ENCODE assay signal across 9 cellular contexts in the genomic region with DNA sequence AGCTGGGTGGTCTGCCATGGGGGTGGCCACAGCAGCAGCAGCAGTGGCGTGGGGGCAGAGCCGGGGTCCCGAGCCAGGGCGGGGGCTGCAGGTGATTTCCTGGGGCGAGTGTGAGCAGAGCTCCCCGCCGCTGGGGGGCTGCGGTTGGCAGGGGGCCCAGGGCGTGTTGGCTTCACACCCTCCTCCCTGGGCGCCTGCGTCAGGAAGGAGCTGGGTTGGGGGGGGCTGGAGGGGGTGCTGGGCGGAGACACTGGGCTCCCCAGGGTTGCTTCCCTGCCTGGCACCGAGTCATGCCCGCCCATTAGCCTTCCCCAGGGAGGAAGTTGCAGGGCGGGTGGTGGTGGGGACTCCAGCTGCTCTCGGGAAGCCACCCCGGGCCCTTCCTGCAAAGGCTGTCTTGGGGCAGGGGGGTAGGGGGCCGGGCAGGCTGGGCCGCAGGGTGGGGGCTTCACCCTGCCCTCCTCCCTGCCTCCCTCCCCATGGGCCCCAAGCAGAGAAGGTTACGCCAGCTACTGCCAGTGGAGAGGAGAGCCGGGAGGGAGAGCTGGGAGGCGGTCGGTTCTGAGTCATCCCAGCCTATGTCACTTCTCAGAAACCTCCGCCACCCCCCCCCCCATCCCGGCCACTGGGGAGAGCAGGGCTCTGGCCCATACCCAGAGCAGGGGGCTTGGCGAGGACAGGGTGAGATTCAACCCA. TPM values are rescaled to one million over a fixed set of nuclear protein-coding genes. Genes with fewer than 3 reads are reported as not detected.
DNase-seq lines count a peak whose midpoint lies in the region; ATAC-seq and TF ChIP-seq lines count a peak whose summit lies in the region.
"Had no signal": no experiment of that assay in that cellular context is flagged by ENCODE, and none has a peak within 500 bp of the region (broad histone marks: within the 10 kb centered on the region; RNA-seq: fewer than 3 reads in every experiment).

No MANE protein-coding gene starts in this region.

- no peak for TF ChIP-seq CTCF in SU-DHL-6 (IDR thresholded peaks at IDR 0.05; ENCODE audit: insufficient read depth, low read length, poor library complexity, severe bottlenecking)
- peak; percentile 11 for TF ChIP-seq CTCF in retinal pigment epithelial cell (conservative IDR thresholded peaks at IDR 0.05; ENCODE audit: low read depth, low read length)
- TF ChIP-seq CTCF in nephron progenitor cell (IDR thresholded peaks at IDR 0.05) = no peak

- intact Hi-C loops in left ventricle myocardium superior (cut with micrococcal nuclease) = no loop called here

- H3K9me2 ChIP-seq in SU-DHL-6 (replicated peaks; ENCODE audit: insufficient read depth, low read length) = no peaks in the 10 kb centered on the region

- peaks cover 30% of the 10 kb centered on the region for H3K4me1 Mint-ChIP-seq in nephron progenitor cell

- peak overlapping the region; percentile 99 for H3K9ac ChIP-seq in BLaER1
- peak overlapping the region; percentile 75 for H3K9ac ChIP-seq in HUES6 (ENCODE audit: low read length)
- peak overlapping the region; percentile 98 for H3K9ac ChIP-seq in SU-DHL-6 (ENCODE audit: low read length)
- H3K9ac ChIP-seq: KMS-11 had no signal

- no peaks in the 10 kb centered on the region for H3K9me3 Mint-ChIP-seq in nephron progenitor cell

- H3K27ac Mint-ChIP-seq in nephron progenitor cell = no peak overlapping the region

- H3K9me3 ChIP-seq in BLaER1 (no peaks in the 10 kb centered on the region), HUES6 (ENCODE audit: control insufficient read depth, insufficient read depth, low read depth, low read length) (no peaks in the 10 kb centered on the region), SU-DHL-6 (ENCODE audit: insufficient read depth, low read length) (no peaks in the 10 kb centered on the region)

- ATAC-seq in left ventricle myocardium superior (peak; percentile 51), GM18517 (IDR thresholded peaks at IDR 0.05; ENCODE audit: unreplicated experiment) (no peak)

- H3K36me3 ChIP-seq in BLaER1 (peaks cover 62% of the 10 kb centered on the region), HUES6 (ENCODE audit: control insufficient read depth, insufficient read depth, low read length) (peaks cover 63% of the 10 kb centered on the region), SU-DHL-6 (ENCODE audit: low read length) (no peaks in the 10 kb centered on the region)

- H3K27ac ChIP-seq in BLaER1 = peak overlapping the region; percentile 97
- peak overlapping the region; percentile 93 for H3K27ac ChIP-seq in HUES6 (ENCODE audit: low read depth, low read length)
- peak overlapping the region; percentile 92 for H3K27ac ChIP-seq in SU-DHL-6 (ENCODE audit: low read depth, low read length)
- H3K27ac ChIP-seq: KMS-11 had no signal

- peaks cover 21% of the 10 kb centered on the region for H3F3A ChIP-seq in SU-DHL-6 (ENCODE audit: insufficient read depth)

- DNase-seq in anterior cingulate cortex (lab: John Stamatoyannopoulos, UW) (peak in 57 of 58 donors; percentile 52 to 98 (median 88)), left ventricle myocardium superior (peak; percentile 91), retinal pigment epithelial cell (ENCODE audit: low read depth) (peak; percentile 80), nephron progenitor cell (no peak)

- H3K4me3 Mint-ChIP-seq in nephron progenitor cell = no peak overlapping the region

- H3K36me3 Mint-ChIP-seq in nephron progenitor cell (ENCODE audit: low read depth) = peaks cover 22% of the 10 kb centered on the region

- H3K4me2 ChIP-seq in BLaER1 (peak overlapping the region; percentile 100), SU-DHL-6 (ENCODE audit: low read depth, low read length, poor library complexity, severe bottlenecking) (peak overlapping the region; percentile 85)
- H3K4me2 ChIP-seq: KMS-11 had no signal

- H2AFZ ChIP-seq in SU-DHL-6 (ENCODE audit: low read depth, low read length, severe bottlenecking) = no peak overlapping the region

- peaks cover 73% of the 10 kb centered on the region for H4K20me1 ChIP-seq in BLaER1
- no peaks in the 10 kb centered on the region for H4K20me1 ChIP-seq in SU-DHL-6 (ENCODE audit: low read depth, low read length)

- no peaks in the 10 kb centered on the region for H3K27me3 Mint-ChIP-seq in nephron progenitor cell (ENCODE audit: low read depth, poor library complexity)

- no peaks in the 10 kb centered on the region for H3K27me3 ChIP-seq in BLaER1
- no peaks in the 10 kb centered on the region for H3K27me3 ChIP-seq in HUES6 (ENCODE audit: control insufficient read depth, insufficient read depth, low read length)
- no peaks in the 10 kb centered on the region for H3K27me3 ChIP-seq in SU-DHL-6 (ENCODE audit: low read length)

- peaks cover 49% of the 10 kb centered on the region for H3K4me1 ChIP-seq in BLaER1
- peaks cover 27% of the 10 kb centered on the region for H3K4me1 ChIP-seq in HUES6 (ENCODE audit: control insufficient read depth, insufficient read depth, low read length)

- peaks cover 27% of the 10 kb centered on the region for H3K79me2 ChIP-seq in SU-DHL-6 (ENCODE audit: insufficient read depth, low read length)

- H3K4me3 ChIP-seq in BLaER1 = peak overlapping the region; percentile 99
- H3K4me3 ChIP-seq in HUES6 (ENCODE audit: low read depth, low read length) = peak overlapping the region; percentile 71; the same call in 1 of the 2 replicates
- peak overlapping the region; percentile 99 for H3K4me3 ChIP-seq in SU-DHL-6 (ENCODE audit: insufficient read depth, low read length, poor library complexity, severe bottlenecking)
- peak overlapping the region; percentile 79 for H3K4me3 ChIP-seq in retinal pigment epithelial cell (ENCODE audit: low read length)

RNA-seq across cellular contexts. Expression of a gene that starts 4.6 kb away (rescaled TPM):
- total RNA-seq in left ventricle myocardium superior = 59.7 TPM

RNA-seq across cellular contexts. Expression of a gene that starts 11.4 kb away (rescaled TPM):
- total RNA-seq in left ventricle myocardium superior = 686 TPM

RNA-seq across cellular contexts. Expression of a gene that starts 15.2 kb away (rescaled TPM):
- total RNA-seq in left ventricle myocardium superior = 1.2 TPM

RNA-seq across cellular contexts. Expression of a gene that starts 16.2 kb away (rescaled TPM):
- 248 TPM for total RNA-seq in left ventricle myocardium superior

RNA-seq across cellular contexts. Expression of a gene that starts 22.4 kb away (rescaled TPM):
- 13.1 TPM for total RNA-seq in left ventricle myocardium superior
